10 cellular contexts compared by ENCODE assay signal in the genomic region with DNA sequence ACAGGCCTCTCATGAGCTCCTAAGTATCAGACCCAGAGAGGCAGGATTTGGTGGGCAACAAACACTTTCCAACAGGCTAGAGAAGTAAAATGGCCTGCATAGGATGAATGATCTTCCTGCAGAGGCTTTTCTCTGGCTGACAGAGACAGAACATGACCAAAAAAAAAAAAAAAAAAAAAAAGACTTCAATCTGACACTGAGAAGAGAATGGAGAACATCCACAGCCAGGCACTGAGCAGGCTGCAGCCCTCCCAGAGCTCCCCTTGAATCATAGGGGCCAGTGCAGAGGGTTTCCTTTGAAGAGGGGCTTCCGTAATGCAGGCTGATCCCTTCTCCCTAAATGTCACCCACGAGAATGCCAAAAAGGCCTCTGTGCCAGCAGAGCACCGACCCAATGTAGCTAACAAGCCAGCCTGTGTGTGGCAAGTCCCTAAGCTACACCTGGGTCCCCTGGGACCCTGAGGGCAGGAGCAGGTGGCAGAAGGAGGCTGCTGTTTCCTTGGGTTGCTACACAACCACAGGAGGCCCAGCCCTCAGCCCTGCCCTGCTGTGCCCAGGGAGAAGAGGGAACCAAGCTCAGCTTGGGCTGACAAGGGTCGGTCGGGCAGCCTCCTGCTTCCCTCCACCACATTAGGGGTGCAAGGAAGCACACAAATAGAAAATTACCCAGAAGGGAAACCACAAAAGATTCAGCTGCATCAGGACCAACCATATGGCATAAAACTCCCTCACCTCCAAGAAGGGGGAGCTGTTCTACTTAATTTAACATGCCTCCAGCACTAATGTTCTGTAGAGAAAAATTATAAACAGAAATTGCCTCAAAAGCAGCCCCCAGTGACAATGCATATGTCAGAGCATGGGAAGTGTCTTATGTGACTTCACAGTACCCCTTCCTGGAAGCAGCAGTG. TPM values are rescaled to one million over a fixed set of nuclear protein-coding genes. Genes with fewer than 3 reads are reported as not detected.
DNase-seq lines count a peak whose midpoint lies in the region; ATAC-seq and TF ChIP-seq lines count a peak whose summit lies in the region.
"Had no signal": no experiment of that assay in that cellular context is flagged by ENCODE, and none has a peak within 500 bp of the region (broad histone marks: within the 10 kb centered on the region; RNA-seq: fewer than 3 reads in every experiment).

No MANE protein-coding gene starts in this region.

- H3K4me1 ChIP-seq in osteoblast (ENCODE audit: insufficient read depth, low read length) (peaks cover 13% of the 10 kb centered on the region), foreskin keratinocyte (no peaks in the 10 kb centered on the region)

- ATAC-seq in GM21367 (IDR thresholded peaks at IDR 0.05; ENCODE audit: unreplicated experiment) (peak; percentile 65), HG03558 (IDR thresholded peaks at IDR 0.05; ENCODE audit: extremely low read depth, unreplicated experiment) (peak; percentile 50), left ventricle myocardium superior (no peak), WTC11 (no peak), foreskin keratinocyte (no peak)

- intact Hi-C loops in left ventricle myocardium superior (cut with micrococcal nuclease), result no loop called here

- no peak overlapping the region for H3K27ac Mint-ChIP-seq in WTC11
- H3K27ac Mint-ChIP-seq: activated T-helper 1 cell treated with anti-CD3 and anti-CD28 coated beads, Interleukin-12 subunit alpha, Interleukin-12 subunit beta, Interleukin-2, Interleukin-4 antibody, amounts not matched to agents 30 ng/mL and 10 ng/mL and 1 ng/mL, durations not matched to agents 14 hours and 24 hours and 36 hours had no signal

- H3K4me3 Mint-ChIP-seq in WTC11, result no peak overlapping the region
- H3K4me3 Mint-ChIP-seq: activated T-helper 1 cell treated with anti-CD3 and anti-CD28 coated beads, Interleukin-12 subunit alpha, Interleukin-12 subunit beta, Interleukin-2, Interleukin-4 antibody, amounts not matched to agents 30 ng/mL and 10 ng/mL and 1 ng/mL, durations not matched to agents 14 hours and 24 hours and 36 hours; neural crest cell had no signal

- H3K9me3 ChIP-seq in osteoblast (ENCODE audit: low read depth, low read length), result no peaks in the 10 kb centered on the region

- H4K20me1 ChIP-seq in osteoblast (ENCODE audit: insufficient read depth, low read length), result no peaks in the 10 kb centered on the region

- TF ChIP-seq CTCF in WTC11 (IDR thresholded peaks at IDR 0.05) (no peak), osteoblast (IDR thresholded peaks at IDR 0.05; ENCODE audit: extremely low read depth, low read depth, low read length) (no peak), foreskin keratinocyte (conservative IDR thresholded peaks at IDR 0.05) (no peak)

- H3K9me3 Mint-ChIP-seq in WTC11, result no peaks in the 10 kb centered on the region
- H3K9me3 Mint-ChIP-seq: activated T-helper 1 cell treated with anti-CD3 and anti-CD28 coated beads, Interleukin-12 subunit alpha, Interleukin-12 subunit beta, Interleukin-2, Interleukin-4 antibody, amounts not matched to agents 30 ng/mL and 10 ng/mL and 1 ng/mL, durations not matched to agents 14 hours and 24 hours and 36 hours; neural crest cell had no signal

- H3K27ac ChIP-seq in osteoblast (ENCODE audit: low read depth, low read length) (no peak overlapping the region), foreskin keratinocyte (no peak overlapping the region)

- peaks cover 3% of the 10 kb centered on the region for H3K27me3 ChIP-seq in osteoblast (ENCODE audit: insufficient read depth, low read length)
- H3K27me3 ChIP-seq in foreskin keratinocyte, result no peaks in the 10 kb centered on the region

- no peak overlapping the region for H3K4me3 ChIP-seq in osteoblast (ENCODE audit: insufficient read depth, low read length)

- H3K36me3 ChIP-seq in osteoblast (ENCODE audit: insufficient read depth, low read length), result no peaks in the 10 kb centered on the region

- TF ChIP-seq POLR2A in Raji (IDR thresholded peaks at IDR 0.05; ENCODE audit: insufficient read depth, low read depth, low read length), result peak; percentile 22; the same call in 1 of the 2 replicates

- H3K36me3 Mint-ChIP-seq in WTC11, result no peaks in the 10 kb centered on the region

- H3K4me2 ChIP-seq in osteoblast (ENCODE audit: insufficient read depth, low read length), result no peak overlapping the region

- H2AFZ ChIP-seq in osteoblast (ENCODE audit: low read length), result no peak overlapping the region

- H3K79me2 ChIP-seq in osteoblast (ENCODE audit: insufficient read depth, low read length), result no peaks in the 10 kb centered on the region

- no peaks in the 10 kb centered on the region for H3K27me3 Mint-ChIP-seq in WTC11 (ENCODE audit: low read depth)

- CTCF ChIA-PET in WTC11 (lab: Charles Lee), result interaction anchor here (0.6 to 1.9 kb wide), 2 partner anchors 156 to 408 kb away, joined by 4 to 7 read pairs; no protein-coding TSS in a partner anchor

- peaks cover 8% of the 10 kb centered on the region for H3K4me1 Mint-ChIP-seq in WTC11
- H3K4me1 Mint-ChIP-seq: neural crest cell had no signal

- POLR2A ChIA-PET in WTC11 (lab: Charles Lee), result interaction anchor here (0.6 kb wide), 1 partner anchor 131 kb away, joined by 7 read pairs; no protein-coding TSS in a partner anchor

- DNase-seq in GDM1 (lab: John Stamatoyannopoulos, UW) (peak; percentile 80), left ventricle myocardium superior (no peak), WTC11 (ENCODE audit: low spot score) (no peak), osteoblast (ENCODE audit: insufficient read length, low spot score, missing footprints) (no peak), foreskin keratinocyte (no peak)

TF ChIP-seq in WTC11, 78 proteins besides CTCF, POLR2A, EP300 and RAD21:
- no peak for TF ChIP-seq IRF2 (CRISPR knock-in tag; IDR thresholded peaks at IDR 0.05; ENCODE audit: borderline replicate concordance, low read depth)
- no peak for TF ChIP-seq SOX15 (CRISPR knock-in tag; IDR thresholded peaks at IDR 0.05)
- no peak for TF ChIP-seq OVOL2 (CRISPR knock-in tag; IDR thresholded peaks at IDR 0.05; ENCODE audit: borderline replicate concordance)
- TF ChIP-seq HMGXB4 (CRISPR knock-in tag; IDR thresholded peaks at IDR 0.05), result no peak
- TF ChIP-seq AR (CRISPR knock-in tag; IDR thresholded peaks at IDR 0.05), result no peak
- no peak for TF ChIP-seq RORB (CRISPR knock-in tag; IDR thresholded peaks at IDR 0.05)
- TF ChIP-seq, protein P1, sequence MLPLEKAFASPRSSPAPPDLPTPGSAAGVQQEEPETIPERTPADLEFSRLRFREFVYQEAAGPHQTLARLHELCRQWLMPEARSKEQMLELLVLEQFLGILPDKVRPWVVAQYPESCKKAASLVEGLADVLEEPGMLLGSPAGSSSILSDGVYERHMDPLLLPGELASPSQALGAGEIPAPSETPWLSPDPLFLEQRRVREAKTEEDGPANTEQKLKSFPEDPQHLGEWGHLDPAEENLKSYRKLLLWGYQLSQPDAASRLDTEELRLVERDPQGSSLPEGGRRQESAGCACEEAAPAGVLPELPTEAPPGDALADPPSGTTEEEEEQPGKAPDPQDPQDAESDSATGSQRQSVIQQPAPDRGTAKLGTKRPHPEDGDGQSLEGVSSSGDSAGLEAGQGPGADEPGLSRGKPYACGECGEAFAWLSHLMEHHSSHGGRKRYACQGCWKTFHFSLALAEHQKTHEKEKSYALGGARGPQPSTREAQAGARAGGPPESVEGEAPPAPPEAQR (CRISPR knock-in tag; IDR thresholded peaks at IDR 0.05), result no peak
- no peak for TF ChIP-seq GRHL2 (CRISPR knock-in tag; IDR thresholded peaks at IDR 0.05; ENCODE audit: insufficient replicate concordance, severe bottlenecking)
- TF ChIP-seq JAZF1 (CRISPR knock-in tag; IDR thresholded peaks at IDR 0.05), result no peak
- no peak for TF ChIP-seq NFATC4 (CRISPR knock-in tag; IDR thresholded peaks at IDR 0.05)

RNA-seq across cellular contexts. Expression of gene MAP7D2, which starts 55.5 kb away (rescaled TPM):
- total RNA-seq in left ventricle myocardium superior (0.74 TPM), WTC11 (2021) (0.57 to 0.80 TPM (median 0.73 TPM) in 3 replicates), osteoblast (under 0.01 and 0.36 TPM in 2 replicates), foreskin keratinocyte (3.5 and 4.2 TPM in 2 replicates)
- polyA plus RNA-seq in foreskin keratinocyte, result 1.9 and 2.1 TPM in 2 replicates

Comparison
In these comparisons a context has a peak if more than half of its experiments do, and no peak if none do; other contexts are left out.
1. ATAC-seq: peak in GM21367 (single experiment) and HG03558 (single experiment); none in left ventricle myocardium superior (single experiment), WTC11 (single experiment) and foreskin keratinocyte (single experiment).